27 cellular contexts compared by ENCODE assay signal in genomic region chr1:55477953-55478352, GRCh38.
"Had no signal": no experiment of that assay in that cellular context is flagged by ENCODE, and none has a peak within 500 bp of the region (broad histone marks: within the 10 kb centered on the region; RNA-seq: fewer than 3 reads in every experiment).

No MANE protein-coding gene starts in this region.

- H3K4me1 Mint-ChIP-seq: activated B cell treated with CpG ODN at 0.5 μM for 24 hours had no signal

- H3K9me3 Mint-ChIP-seq: activated B cell treated with CpG ODN at 0.5 μM for 24 hours; activated CD4-positive, alpha-beta memory T cell treated with anti-CD3 and anti-CD28 coated beads for 36 hours; activated naive CD4-positive, alpha-beta T cell treated with anti-CD3 and anti-CD28 coated beads for 36 hours; activated naive CD4-positive, alpha-beta T cell treated with anti-CD3 and anti-CD28 coated beads, Interleukin-2, amount 50 U/mL, for 72 hours; activated T-cell treated with anti-CD3 and anti-CD28 coated beads, Interleukin-2, amount 50 U/mL, for 4 hours; activated T-helper 1 cell treated with anti-CD3 and anti-CD28 coated beads, Interleukin-12 subunit alpha, Interleukin-12 subunit beta, Interleukin-2, Interleukin-4 antibody, amounts not matched to agents 30 ng/mL and 10 ng/mL and 1 ng/mL, durations not matched to agents 14 hours and 24 hours and 36 hours had no signal

- H3K4me3 ChIP-seq: PC-9 had no signal

- ATAC-seq: activated naive CD4-positive, alpha-beta T cell treated with anti-CD3 and anti-CD28 coated beads, Interleukin-2, amount 50 U/mL, for 72 hours; activated T-cell treated with anti-CD3 and anti-CD28 coated beads, Interleukin-2, amount 50 U/mL, for 4 hours; Right ventricle myocardium inferior had no signal

- H3K36me3 ChIP-seq: brain microvascular endothelial cell had no signal

- DNase-seq: activated B cell treated with CpG ODN at 0.5 μM for 24 hours; activated CD4-positive, alpha-beta memory T cell treated with anti-CD3 and anti-CD28 coated beads for 36 hours; activated CD4-positive, alpha-beta T cell treated with anti-CD3 and anti-CD28 coated beads for 4 hours; activated CD4-positive, alpha-beta T cell treated with anti-CD3 and anti-CD28 coated beads, Interleukin-2, amount 50 U/mL, for 1 hour; activated CD4-positive, CD25-positive, alpha-beta regulatory T cell treated with anti-CD3 and anti-CD28 coated beads, Interleukin-2, amount 50 U/mL, for 72 hours; activated CD8-positive, alpha-beta memory T cell treated with anti-CD3 and anti-CD28 coated beads, Interleukin-2, amount 50 U/mL, for 4 hours; activated gamma-delta T cell treated with Interleukin-2 at 50 U/mL for 16 hours; activated naive CD4-positive, alpha-beta T cell treated with anti-CD3 and anti-CD28 coated beads for 36 hours; activated T-cell treated with anti-CD3 and anti-CD28 coated beads for 4 hours; activated T-cell treated with anti-CD3 and anti-CD28 coated beads, Interleukin-2, amount 50 U/mL, for 4 hours; aorta; brain microvascular endothelial cell; NCI-H146; NCI-H187; NCI-H2107; NCI-H2227 treated with DMSO at 0.1 percent for 48 hours; PC-9; SIG-M5; T-helper 1 cell; T-helper 2 cell; T-helper 9 cell had no signal

- H3K27ac ChIP-seq: brain microvascular endothelial cell, KMS-11, PC-9, RWPE1, VCaP had no signal

- H3K4me2 ChIP-seq: KMS-11, PC-9 had no signal

- H2AFZ ChIP-seq: PC-9 had no signal

- H3K9ac ChIP-seq: KMS-11 had no signal

- H3K36me3 Mint-ChIP-seq: activated CD4-positive, alpha-beta memory T cell treated with anti-CD3 and anti-CD28 coated beads for 36 hours; activated naive CD4-positive, alpha-beta T cell treated with anti-CD3 and anti-CD28 coated beads, Interleukin-2, amount 50 U/mL, for 72 hours had no signal

- H3K27ac Mint-ChIP-seq: activated B cell treated with CpG ODN at 0.5 μM for 24 hours; activated CD4-positive, alpha-beta memory T cell treated with anti-CD3 and anti-CD28 coated beads for 36 hours; activated naive CD4-positive, alpha-beta T cell treated with anti-CD3 and anti-CD28 coated beads for 36 hours; activated naive CD4-positive, alpha-beta T cell treated with anti-CD3 and anti-CD28 coated beads, Interleukin-2, amount 50 U/mL, for 72 hours; activated T-helper 1 cell treated with anti-CD3 and anti-CD28 coated beads, Interleukin-12 subunit alpha, Interleukin-12 subunit beta, Interleukin-2, Interleukin-4 antibody, amounts not matched to agents 30 ng/mL and 10 ng/mL and 1 ng/mL, durations not matched to agents 14 hours and 24 hours and 36 hours had no signal

- H3K4me3 Mint-ChIP-seq: activated B cell treated with CpG ODN at 0.5 μM for 24 hours; activated CD4-positive, alpha-beta memory T cell treated with anti-CD3 and anti-CD28 coated beads for 36 hours; activated naive CD4-positive, alpha-beta T cell treated with anti-CD3 and anti-CD28 coated beads for 36 hours; activated T-cell treated with anti-CD3 and anti-CD28 coated beads, Interleukin-2, amount 50 U/mL, for 4 hours; activated T-helper 1 cell treated with anti-CD3 and anti-CD28 coated beads, Interleukin-12 subunit alpha, Interleukin-12 subunit beta, Interleukin-2, Interleukin-4 antibody, amounts not matched to agents 30 ng/mL and 10 ng/mL and 1 ng/mL, durations not matched to agents 14 hours and 24 hours and 36 hours had no signal

- H3K27me3 ChIP-seq: brain microvascular endothelial cell had no signal
